31 cellular contexts compared by ENCODE assay signal in genomic region chr1:116075577-116075976, GRCh38. TPM values are rescaled to one million over a fixed set of nuclear protein-coding genes. Genes with fewer than 3 reads are reported as not detected.
"Had no signal": no experiment of that assay in that cellular context is flagged by ENCODE, and none has a peak within 500 bp of the region (broad histone marks: within the 10 kb centered on the region; RNA-seq: fewer than 3 reads in every experiment).

No MANE protein-coding gene starts in this region.

- H3K4me2 ChIP-seq: smooth muscle cell had no signal

- H3K27ac ChIP-seq: colonic mucosa, esophagus muscularis mucosa, foreskin keratinocyte, gastroesophageal sphincter, heart left ventricle, neutrophil, parathyroid adenoma, suprapubic skin, transverse colon, vagina had no signal

- H3K27me3 Mint-ChIP-seq: dendritic cell treated with granulocyte-macrophage colony-stimulating factor and Interleukin-4, amounts not matched to agents 40 ng/mL and 50 ng/mL, for 4 days; memory B cell; progenitor cell of endocrine pancreas; stimulated activated naive CD8-positive, alpha-beta T cell treated with anti-CD3 and anti-CD28 coated beads, Interleukin-15, amount 100 ng/mL, for 72 hours had no signal

- H3K79me2 ChIP-seq: parathyroid adenoma had no signal

- H3K27me3 ChIP-seq: colonic mucosa, esophagus muscularis mucosa, foreskin keratinocyte, gastroesophageal sphincter, heart left ventricle, neutrophil, suprapubic skin, transverse colon, vagina had no signal

- H2AFZ ChIP-seq: parathyroid adenoma had no signal

- H3K36me3 ChIP-seq: colonic mucosa, esophagus muscularis mucosa, gastroesophageal sphincter, transverse colon had no signal

- H3K36me3 Mint-ChIP-seq: naive B cell; natural killer cell treated with Interleukin-12 subunit alpha and Interleukin-12 subunit beta and Interleukin-15 and Interleukin-18, amount 100 ng/mL, for 72 hours had no signal

- H3K4me1 Mint-ChIP-seq: endodermal cell; mesothelial cell of epicardium; naive B cell; neural crest cell; stimulated activated naive CD8-positive, alpha-beta T cell treated with anti-CD3 and anti-CD28 coated beads, Interleukin-15, amount 100 ng/mL, for 72 hours had no signal

- H3K9ac ChIP-seq: parathyroid adenoma had no signal

- H3K4me1 ChIP-seq: colonic mucosa, esophagus muscularis mucosa, gastroesophageal sphincter, heart left ventricle, parathyroid adenoma, suprapubic skin, transverse colon, vagina had no signal

- H3K4me3 Mint-ChIP-seq: dendritic cell treated with granulocyte-macrophage colony-stimulating factor and Interleukin-4, amounts not matched to agents 40 ng/mL and 50 ng/mL, for 4 days; endodermal cell; memory B cell; mesothelial cell of epicardium; naive B cell; natural killer cell treated with Interleukin-12 subunit alpha and Interleukin-12 subunit beta and Interleukin-15 and Interleukin-18, amount 100 ng/mL, for 72 hours; neural crest cell; stimulated activated naive CD8-positive, alpha-beta T cell treated with anti-CD3 and anti-CD28 coated beads, Interleukin-15, amount 100 ng/mL, for 72 hours had no signal

- H3K4me3 ChIP-seq: colonic mucosa, esophagus muscularis mucosa, gastroesophageal sphincter, heart left ventricle, lung, mucosa of descending colon, smooth muscle cell, suprapubic skin, transverse colon, vagina had no signal

- DNase-seq: colonic mucosa; effector CD8-positive, alpha-beta T cell; endodermal cell; heart left ventricle; hippocampal formation; islet precursor cell; mucosa of descending colon; naive B cell; stimulated activated CD4-positive, alpha-beta T cell treated with anti-CD3 and anti-CD28 coated beads, Interleukin-12 subunit alpha, Interleukin-12 subunit beta, amount 100 ng/mL, for 4 hours; stimulated activated CD4-positive, alpha-beta T cell treated with anti-CD3 and anti-CD28 coated beads, Interleukin-1b, Interleukin-23, amount 100 ng/mL, for 48 hours; stimulated activated CD4-positive, alpha-beta T cell treated with anti-CD3 and anti-CD28 coated beads, Interleukin-4, amount 100 ng/mL, for 1 hour; stimulated activated CD8-positive, alpha-beta memory T cell treated with anti-CD3 and anti-CD28 coated beads, Interleukin-4, amount 100 ng/mL, for 48 hours; stimulated activated naive CD4-positive, alpha-beta T cell; stimulated activated naive CD8-positive, alpha-beta T cell treated with anti-CD3 and anti-CD28 coated beads, Interleukin-15, amount 100 ng/mL, for 72 hours; transverse colon had no signal

- H3K9me3 ChIP-seq: colonic mucosa, esophagus muscularis mucosa, gastroesophageal sphincter, heart left ventricle, mucosa of descending colon, neutrophil, suprapubic skin, transverse colon, vagina had no signal

- ATAC-seq: foreskin keratinocyte; gastroesophageal sphincter; heart left ventricle; mucosa of descending colon; natural killer cell treated with Interleukin-12 subunit alpha and Interleukin-12 subunit beta and Interleukin-15 and Interleukin-18, amount 100 ng/mL, for 72 hours; sciatic nerve; stimulated activated naive CD8-positive, alpha-beta T cell treated with anti-CD3 and anti-CD28 coated beads, Interleukin-15, amount 100 ng/mL, for 72 hours had no signal

- H3K9me3 Mint-ChIP-seq: endodermal cell; mesothelial cell of epicardium; natural killer cell treated with Interleukin-12 subunit alpha and Interleukin-12 subunit beta and Interleukin-15 and Interleukin-18, amount 100 ng/mL, for 72 hours; neural crest cell; stimulated activated naive CD8-positive, alpha-beta T cell treated with anti-CD3 and anti-CD28 coated beads, Interleukin-15, amount 100 ng/mL, for 72 hours had no signal

RNA-seq across cellular contexts. Expression of gene MAB21L3, which starts 35.6 kb away (rescaled TPM):
- total RNA-seq: natural killer cell treated with Interleukin-12 subunit alpha and Interleukin-12 subunit beta and Interleukin-15 and Interleukin-18, amount 100 ng/mL, for 72 hours; neural crest cell; progenitor cell of endocrine pancreas; sciatic nerve had no signal
